Comparison of ENCODE assay signal across 17 cellular contexts in genomic region chr2:36361396-36361795, GRCh38. TPM values are rescaled to one million over a fixed set of nuclear protein-coding genes. Genes with fewer than 3 reads are reported as not detected.
DNase-seq lines count a peak whose midpoint lies in the region; ATAC-seq and TF ChIP-seq lines count a peak whose summit lies in the region.
"Had no signal": no experiment of that assay in that cellular context is flagged by ENCODE, and none has a peak within 500 bp of the region (broad histone marks: within the 10 kb centered on the region; RNA-seq: fewer than 3 reads in every experiment).

No MANE protein-coding gene starts in this region.

- intact Hi-C loops in HCT116 (cut with micrococcal nuclease): no loop called here

- H3K36me3 ChIP-seq in HCT116 (ENCODE audit: control insufficient read depth in 1 of 2, insufficient read depth in 2 of 2, low read length in 2 of 2) (peaks cover 0 to 4% of the 10 kb centered on the region in 2 experiments; a peak in 1 of 4 replicates), skeletal muscle satellite cell (ENCODE audit: insufficient read depth, low read length) (peaks cover 46% of the 10 kb centered on the region)
- H3K36me3 ChIP-seq: tibial nerve had no signal

- CTCF ChIA-PET in HCT116 (lab: Charles Lee): interaction anchor here (1.1 kb wide), 1 partner anchor 9 kb away, joined by 3 read pairs; no protein-coding TSS in a partner anchor

- ATAC-seq in HCT116 (no peak), GM21529 (IDR thresholded peaks at IDR 0.05; ENCODE audit: unreplicated experiment) (no peak), HG03565 (IDR thresholded peaks at IDR 0.05; ENCODE audit: unreplicated experiment) (no peak), HG03521 (IDR thresholded peaks at IDR 0.05; ENCODE audit: unreplicated experiment) (no peak)
- ATAC-seq: GM12878, mucosa of descending colon had no signal

- peaks cover 99% of the 10 kb centered on the region for H3K79me2 ChIP-seq in HCT116 (ENCODE audit: insufficient read depth, low read length)

- H3K4me2 ChIP-seq in HCT116 (ENCODE audit: low read length) (peak overlapping the region; percentile 56), skeletal muscle satellite cell (ENCODE audit: low read length) (peak overlapping the region; percentile 76)

- RAD21 ChIA-PET in HCT116 (lab: Charles Lee; ENCODE audit: low non-redundant PET in 1 of 2, low total read pairs in 2 of 2, uncharacterized antibody in 2 of 2, unreplicated experiment in 2 of 2): no interaction called here

- H3K27ac ChIP-seq in HCT116 (ENCODE audit: low read depth, low read length): no peak overlapping the region

- peaks cover 37 to 78% of the 10 kb centered on the region in 2 experiments for H3K4me1 ChIP-seq in HCT116 (ENCODE audit: control insufficient read depth in 1 of 2, insufficient read depth in 2 of 2, low read length in 2 of 2)
- peaks cover 55% of the 10 kb centered on the region for H3K4me1 ChIP-seq in skeletal muscle satellite cell (ENCODE audit: control insufficient read depth, insufficient read depth, low read length)

- H4K20me1 ChIP-seq in HCT116 (ENCODE audit: insufficient read depth): no peaks in the 10 kb centered on the region

- H3K4me3 ChIP-seq in HCT116 (replicated peaks in 1 of 2; ENCODE audit: low read depth in 1 of 2, low read length in 2 of 2) (no peak overlapping the region), fibroblast of pulmonary artery (replicated peaks; ENCODE audit: low read depth, low read length) (no peak overlapping the region), skeletal muscle satellite cell (ENCODE audit: low read length) (peak overlapping the region; percentile 26)
- H3K4me3 ChIP-seq: GM12878, mucosa of descending colon, tibial nerve had no signal

- TF ChIP-seq CTCF in HCT116 (IDR thresholded peaks at IDR 0.05 in 2 of 3, conservative IDR thresholded peaks at IDR 0.05 in 1 of 3; ENCODE audit: borderline replicate concordance in 1 of 3, insufficient read depth in 1 of 3, low read depth in 2 of 3, low read length in 2 of 3) (no peak), brain (conservative IDR thresholded peaks at IDR 0.05) (no peak), fibroblast of pulmonary artery (IDR thresholded peaks at IDR 0.05; ENCODE audit: low read length, missing control alignments) (no peak)

- POLR2A ChIA-PET in HCT116 (lab: Charles Lee): no interaction called here

- BruUV-seq in HCT116 (replicated peaks; lab: Mats Ljungman, UMichigan): no TSS peak

- no peaks in the 10 kb centered on the region for H3K9me2 ChIP-seq in HCT116 (ENCODE audit: insufficient read depth)

- no peak for TF ChIP-seq RAD21 in HCT116 (IDR thresholded peaks at IDR 0.05; ENCODE audit: low read depth)

- H3K4me1 Mint-ChIP-seq in brain: peaks cover 76% of the 10 kb centered on the region

- H3K27me3 ChIP-seq in HCT116 (ENCODE audit: insufficient read depth, low read length) (no peaks in the 10 kb centered on the region), skeletal muscle satellite cell (ENCODE audit: control insufficient read depth, insufficient read depth, low read length) (no peaks in the 10 kb centered on the region)
- H3K27me3 ChIP-seq: tibial nerve had no signal

- TF ChIP-seq POLR2A in HCT116 (IDR thresholded peaks at IDR 0.05; ENCODE audit: borderline replicate concordance, extremely low read depth, insufficient read depth, insufficient read length): no peak

- H3K27me3 Mint-ChIP-seq in brain: peaks cover 15% of the 10 kb centered on the region

- H3K9me3 Mint-ChIP-seq in brain: no peaks in the 10 kb centered on the region
- H3K9me3 Mint-ChIP-seq: activated CD4-positive, alpha-beta memory T cell treated with anti-CD3 and anti-CD28 coated beads for 36 hours; CD4-positive, CD25-positive, alpha-beta regulatory T cell had no signal

- H3K4me3 Mint-ChIP-seq in brain: peak overlapping the region; percentile 1 to 42 (median 20)
- H3K4me3 Mint-ChIP-seq: activated CD4-positive, alpha-beta memory T cell treated with anti-CD3 and anti-CD28 coated beads for 36 hours had no signal

- no peak overlapping the region for H2AFZ ChIP-seq in HCT116 (ENCODE audit: low read depth, low read length, poor library complexity, severe bottlenecking)

- DNase-seq in HCT116 (ENCODE audit: low read depth, low spot score): no peak
- DNase-seq in fibroblast of pulmonary artery (ENCODE audit: low read depth): peak; percentile 73
- no peak for DNase-seq in NOMO-1 treated with DMSO at 0.1 percent for 48 hours (lab: John Stamatoyannopoulos, UW; ENCODE audit: unreplicated experiment)
- DNase-seq: activated CD4-positive, alpha-beta memory T cell treated with anti-CD3 and anti-CD28 coated beads for 36 hours; CD4-positive, CD25-positive, alpha-beta regulatory T cell; DND-41; mucosa of descending colon; NCI-H1930; NCI-H774; SHP77 had no signal

- peak overlapping the region in 1 of 5 experiments; percentile 10 for H3K27ac Mint-ChIP-seq in brain
- H3K27ac Mint-ChIP-seq: activated CD4-positive, alpha-beta memory T cell treated with anti-CD3 and anti-CD28 coated beads for 36 hours; CD4-positive, CD25-positive, alpha-beta regulatory T cell had no signal

- no peaks in the 10 kb centered on the region for H3K36me3 Mint-ChIP-seq in brain
- H3K36me3 Mint-ChIP-seq: activated CD4-positive, alpha-beta memory T cell treated with anti-CD3 and anti-CD28 coated beads for 36 hours; CD4-positive, CD25-positive, alpha-beta regulatory T cell had no signal

- no peaks in the 10 kb centered on the region for H3K9me3 ChIP-seq in HCT116 (ENCODE audit: control insufficient read depth in 1 of 2, insufficient read depth in 1 of 2, low read depth in 1 of 2, low read length in 2 of 2)
- no peaks in the 10 kb centered on the region for H3K9me3 ChIP-seq in skeletal muscle satellite cell (replicated peaks; ENCODE audit: low read length)
- H3K9me3 ChIP-seq: mucosa of descending colon, tibial nerve had no signal

- H3K9ac ChIP-seq in HCT116 (ENCODE audit: low read length) (no peak overlapping the region), skeletal muscle satellite cell (ENCODE audit: low read depth, low read length) (peak overlapping the region; percentile 98)

TF ChIP-seq in HCT116, 20 proteins besides CTCF, POLR2A, EP300 and RAD21:
- TF ChIP-seq MAX (IDR thresholded peaks at IDR 0.05): no peak
- TF ChIP-seq ATF3 (IDR thresholded peaks at IDR 0.05): no peak
- no peak for TF ChIP-seq EZH2 (IDR thresholded peaks at IDR 0.05)

RNA-seq across cellular contexts. Expression of gene CRIM1, which starts 5.8 kb away (rescaled TPM):
- total RNA-seq in HCT116 (2021; ENCODE audit: unreplicated experiment): 27.2 TPM
- 11.8 and 12.1 TPM in 2 replicates for polyA plus RNA-seq in HCT116 (2012)
- 6.9 TPM for polyA plus RNA-seq in brain (ENCODE audit: insufficient read depth, low read depth, low replicate concordance)
- 101 and 124 TPM in 2 replicates for total RNA-seq in skeletal muscle satellite cell (2012; rRNA removed)
